ENCODE assay signal across 24 cellular contexts in genomic region chr20:36099106-36099505, GRCh38.
"Had no signal": no experiment of that assay in that cellular context is flagged by ENCODE, and none has a peak within 500 bp of the region (broad histone marks: within the 10 kb centered on the region; RNA-seq: fewer than 3 reads in every experiment).

No MANE protein-coding gene starts in this region.

- H3K4me3 Mint-ChIP-seq: activated CD4-positive, alpha-beta T cell treated with anti-CD3 and anti-CD28 coated beads for 36 hours; activated naive CD8-positive, alpha-beta T cell; activated T-cell treated with anti-CD3 and anti-CD28 coated beads, Interleukin-2, amount 50 U/mL, for 24 hours; activated T-helper 17 cell treated with anti-CD3 and anti-CD28 coated beads, Interleukin-2, amount 50 U/mL, for 72 hours; naive thymus-derived CD4-positive, alpha-beta T cell; neural progenitor cell; stimulated activated naive B cell treated with anti-CD40 and anti-IgM and Interleukin-4, amounts not matched to agents 10 μg/mL and 1 μg/mL and 100 μg/mL, for 72 hours; WTC11 had no signal

- H3K4me3 ChIP-seq: adrenal gland, gastroesophageal sphincter, left ventricle myocardium inferior, neural progenitor cell, sigmoid colon, smooth muscle cell, upper lobe of right lung had no signal

- H3K27ac ChIP-seq: epithelial cell of prostate, gastroesophageal sphincter, left ventricle myocardium inferior, neural progenitor cell, sigmoid colon had no signal

- H3K27me3 ChIP-seq: adrenal gland, upper lobe of right lung had no signal

- DNase-seq: activated CD4-positive, alpha-beta T cell treated with anti-CD3 and anti-CD28 coated beads for 36 hours; activated CD4-positive, alpha-beta T cell treated with anti-CD3 and anti-CD28 coated beads, Interleukin-2, amount 50 U/mL, for 4 hours; activated CD8-positive, alpha-beta memory T cell treated with anti-CD3 and anti-CD28 coated beads for 24 hours; activated CD8-positive, alpha-beta memory T cell treated with anti-CD3 and anti-CD28 coated beads, Interleukin-2, amount 50 U/mL, for 4 hours; activated naive CD4-positive, alpha-beta T cell; activated T-cell treated with anti-CD3 and anti-CD28 coated beads, Interleukin-2, amount 50 U/mL, for 24 hours; adrenal gland; cerebellar nuclear complex; cortex of kidney; head of caudate nucleus; left ventricle myocardium inferior; naive thymus-derived CD4-positive, alpha-beta T cell; sigmoid colon; stimulated activated CD4-positive, alpha-beta T cell treated with anti-CD3 and anti-CD28 coated beads, Interleukin-15, amount 100 ng/mL, for 24 hours; T1000; upper lobe of right lung had no signal

- H3K9me3 ChIP-seq: adrenal gland, gastroesophageal sphincter, left ventricle myocardium inferior, sigmoid colon, upper lobe of right lung had no signal

- H3K36me3 Mint-ChIP-seq: activated naive CD8-positive, alpha-beta T cell; naive thymus-derived CD4-positive, alpha-beta T cell; neural progenitor cell; WTC11 had no signal

- H3K9me3 Mint-ChIP-seq: activated T-cell treated with anti-CD3 and anti-CD28 coated beads, Interleukin-2, amount 50 U/mL, for 24 hours; activated T-helper 17 cell treated with anti-CD3 and anti-CD28 coated beads, Interleukin-2, amount 50 U/mL, for 72 hours; naive thymus-derived CD4-positive, alpha-beta T cell; neural progenitor cell; stimulated activated naive B cell treated with anti-CD40 and anti-IgM and Interleukin-4, amounts not matched to agents 10 μg/mL and 1 μg/mL and 100 μg/mL, for 72 hours; WTC11 had no signal

- H3K36me3 ChIP-seq: adrenal gland, gastroesophageal sphincter, left ventricle myocardium inferior, neural progenitor cell, sigmoid colon, upper lobe of right lung had no signal

- H3K4me2 ChIP-seq: neural progenitor cell, smooth muscle cell had no signal

- H2AFZ ChIP-seq: neural progenitor cell had no signal

- H3K27ac Mint-ChIP-seq: activated CD4-positive, alpha-beta T cell treated with anti-CD3 and anti-CD28 coated beads for 36 hours; activated naive CD8-positive, alpha-beta T cell; activated T-cell treated with anti-CD3 and anti-CD28 coated beads, Interleukin-2, amount 50 U/mL, for 24 hours; activated T-helper 17 cell treated with anti-CD3 and anti-CD28 coated beads, Interleukin-2, amount 50 U/mL, for 72 hours; naive thymus-derived CD4-positive, alpha-beta T cell; neural progenitor cell; WTC11 had no signal

- H3K9ac ChIP-seq: neural progenitor cell had no signal

- ATAC-seq: activated CD4-positive, alpha-beta T cell treated with anti-CD3 and anti-CD28 coated beads for 36 hours; activated T-helper 17 cell treated with anti-CD3 and anti-CD28 coated beads, Interleukin-2, amount 50 U/mL, for 72 hours; WTC11 had no signal
